ENCODE assay signal across 35 cellular contexts in the genomic region with DNA sequence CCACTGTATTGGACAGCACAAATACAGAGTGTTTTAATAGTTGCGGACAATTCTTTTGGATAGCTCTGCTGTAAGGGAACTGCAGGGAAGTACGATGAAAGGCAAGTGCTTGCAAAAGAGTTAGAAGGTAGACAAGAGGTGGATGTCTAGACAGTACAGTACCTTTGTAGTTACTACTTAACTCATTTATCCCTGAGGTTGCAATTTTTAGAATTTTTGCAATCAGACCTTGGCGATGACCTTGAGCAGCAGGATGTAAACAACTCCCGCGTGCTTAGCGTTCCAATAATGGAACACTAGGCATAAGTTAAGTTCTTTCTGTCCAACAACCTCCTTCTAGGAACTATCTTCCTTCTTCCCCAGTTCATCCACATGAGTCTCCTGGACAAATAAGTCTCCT. TPM values are rescaled to one million over a fixed set of nuclear protein-coding genes. Genes with fewer than 3 reads are reported as not detected.
"Had no signal": no experiment of that assay in that cellular context is flagged by ENCODE, and none has a peak within 500 bp of the region (broad histone marks: within the 10 kb centered on the region; RNA-seq: fewer than 3 reads in every experiment).

No MANE protein-coding gene starts in this region.

- H3K4me1 ChIP-seq: adrenal gland, breast epithelium had no signal

- ATAC-seq: activated CD8-positive, alpha-beta T cell treated with anti-CD3 and anti-CD28 coated beads for 36 hours; activated naive CD4-positive, alpha-beta T cell treated with anti-CD3 and anti-CD28 coated beads, Interleukin-2, amount 50 U/mL, for 72 hours; activated T-cell treated with anti-CD3 and anti-CD28 coated beads, Interleukin-2, amount 50 U/mL, for 4 hours; activated T-cell treated with anti-CD3 and anti-CD28 coated beads, Interleukin-2, amount 50 U/mL, for 72 hours; activated T-helper 17 cell treated with anti-CD3 and anti-CD28 coated beads, Interleukin-2, amount 50 U/mL, for 72 hours; body of pancreas had no signal

- H3K36me3 ChIP-seq: adrenal gland, brain microvascular endothelial cell, breast epithelium had no signal

- H3K27ac ChIP-seq: adrenal gland, body of pancreas, brain microvascular endothelial cell, breast epithelium, VCaP had no signal

- DNase-seq: activated B cell treated with CpG ODN at 0.5 μM for 24 hours; activated CD4-positive, alpha-beta memory T cell treated with anti-CD3 and anti-CD28 coated beads for 36 hours; activated CD4-positive, alpha-beta T cell treated with anti-CD3 and anti-CD28 coated beads for 4 hours; activated CD4-positive, alpha-beta T cell treated with anti-CD3 and anti-CD28 coated beads, Interleukin-2, amount 10 ng/mL, durations not matched to agents 24 days and 14 days; activated CD4-positive, alpha-beta T cell treated with anti-CD3 and anti-CD28 coated beads, Interleukin-2, amount 50 U/mL, for 1 hour; activated CD4-positive, alpha-beta T cell treated with anti-CD3 and anti-CD28 coated beads, Interleukin-2, amount 50 U/mL, for 4 hours; activated CD4-positive, CD25-positive, alpha-beta regulatory T cell treated with anti-CD3 and anti-CD28 coated beads, Interleukin-2, amount 50 U/mL, for 72 hours; activated CD8-positive, alpha-beta memory T cell treated with anti-CD3 and anti-CD28 coated beads, Interleukin-2, amount 50 U/mL, for 4 hours; activated CD8-positive, alpha-beta T cell treated with anti-CD3 and anti-CD28 coated beads for 36 hours; activated effector memory CD4-positive, alpha-beta T cell treated with anti-CD3 and anti-CD28 coated beads, Interleukin-2, amount 50 U/mL, for 16 hours; activated gamma-delta T cell treated with Interleukin-2 at 50 U/mL for 16 hours; activated naive CD4-positive, alpha-beta T cell; activated naive CD4-positive, alpha-beta T cell treated with anti-CD3 and anti-CD28 coated beads for 36 hours; activated naive CD4-positive, alpha-beta T cell treated with anti-CD3 and anti-CD28 coated beads, Interleukin-2, amount 50 U/mL, for 16 hours; activated naive CD8-positive, alpha-beta T cell treated with anti-CD3 and anti-CD28 coated beads for 36 hours; activated T-cell treated with anti-CD3 and anti-CD28 coated beads for 4 hours; activated T-cell treated with anti-CD3 and anti-CD28 coated beads, Interleukin-2, amount 50 U/mL, for 1 hour; activated T-cell treated with anti-CD3 and anti-CD28 coated beads, Interleukin-2, amount 50 U/mL, for 4 hours; activated T-cell treated with anti-CD3 and anti-CD28 coated beads, Interleukin-2, amount 50 U/mL, for 72 hours; adrenal gland; amniotic stem cell; aorta; body of pancreas; brain microvascular endothelial cell; central memory CD4-positive, alpha-beta T cell; T-helper 2 cell; T-helper 9 cell had no signal

- H3K4me3 ChIP-seq: adrenal gland, body of pancreas, breast epithelium had no signal

- H3K9me3 ChIP-seq: adrenal gland, body of pancreas, breast epithelium had no signal

- FAIRE-seq: astrocyte, TTC549 had no signal

RNA-seq across cellular contexts. Expression of a gene that starts 1.9 kb away (rescaled TPM):
- total RNA-seq: activated B cell treated with CpG ODN at 0.5 μM for 24 hours; activated CD4-positive, alpha-beta memory T cell treated with anti-CD3 and anti-CD28 coated beads for 36 hours; activated CD4-positive, alpha-beta T cell treated with anti-CD3 and anti-CD28 coated beads, Interleukin-2, amount 10 ng/mL, durations not matched to agents 24 days and 14 days; activated CD8-positive, alpha-beta memory T cell treated with anti-CD3 and anti-CD28 coated beads for 36 hours; activated CD8-positive, alpha-beta T cell treated with anti-CD3 and anti-CD28 coated beads for 36 hours; activated naive CD4-positive, alpha-beta T cell treated with anti-CD3 and anti-CD28 coated beads for 36 hours; activated naive CD4-positive, alpha-beta T cell treated with anti-CD3 and anti-CD28 coated beads, Interleukin-2, amount 50 U/mL, for 72 hours; activated naive CD8-positive, alpha-beta T cell treated with anti-CD3 and anti-CD28 coated beads for 36 hours; activated T-cell treated with anti-CD3 and anti-CD28 coated beads, Interleukin-2, amount 50 U/mL, for 4 hours; activated T-cell treated with anti-CD3 and anti-CD28 coated beads, Interleukin-2, amount 50 U/mL, for 72 hours; activated T-helper 1 cell treated with anti-CD3 and anti-CD28 coated beads, Interleukin-12 subunit alpha, Interleukin-12 subunit beta, Interleukin-2, Interleukin-4 antibody, amounts not matched to agents 30 ng/mL and 10 ng/mL and 1 ng/mL, durations not matched to agents 14 hours and 24 hours and 36 hours; activated T-helper 17 cell treated with anti-CD3 and anti-CD28 coated beads, Interleukin-2, amount 50 U/mL, for 72 hours; aorta had no signal
